In genomic region chr14:76101980-76102379, GRCh38 we compare ENCODE assay signal across 1 cellular context.
TF ChIP-seq lines count a peak whose summit lies in the region.

No MANE protein-coding gene starts in this region.

TF ChIP-seq in SK-N-SH, 30 proteins besides CTCF, POLR2A, EP300 and RAD21 (continued from another document):
- no peak for TF ChIP-seq ZBTB33 (IDR thresholded peaks at IDR 0.05; ENCODE audit: borderline replicate concordance, low read depth)
- no peak for TF ChIP-seq TAF1 (IDR thresholded peaks at IDR 0.05; ENCODE audit: borderline replicate concordance, low read depth, low read length)
- no peak for TF ChIP-seq YY1 (IDR thresholded peaks at IDR 0.05; ENCODE audit: low read depth)
- TF ChIP-seq RFX5 (IDR thresholded peaks at IDR 0.05; ENCODE audit: low read length) = no peak
- TF ChIP-seq SMC3 (IDR thresholded peaks at IDR 0.05; ENCODE audit: low read depth, low read length) = no peak
- no peak for TF ChIP-seq POLR2AphosphoS5 (IDR thresholded peaks at IDR 0.05; ENCODE audit: low read depth, low read length)
- no peak for TF ChIP-seq USF1 (IDR thresholded peaks at IDR 0.05; ENCODE audit: borderline replicate concordance, low read depth)
- no peak for TF ChIP-seq GABPA (IDR thresholded peaks at IDR 0.05; ENCODE audit: low read depth)
- no peak for TF ChIP-seq FOXM1 (IDR thresholded peaks at IDR 0.05; ENCODE audit: low read depth)
- no peak for TF ChIP-seq MEF2A (IDR thresholded peaks at IDR 0.05; ENCODE audit: borderline replicate concordance, low read depth)
- no peak for TF ChIP-seq JUND (IDR thresholded peaks at IDR 0.05)
- no peak for TF ChIP-seq RCOR1 (IDR thresholded peaks at IDR 0.05; ENCODE audit: low read length)
- no peak for TF ChIP-seq NFIC (IDR thresholded peaks at IDR 0.05; ENCODE audit: borderline replicate concordance)
- TF ChIP-seq MAX (IDR thresholded peaks at IDR 0.05; ENCODE audit: low read depth) = no peak
